Comparison of ENCODE assay signal across 20 cellular contexts in the genomic region with DNA sequence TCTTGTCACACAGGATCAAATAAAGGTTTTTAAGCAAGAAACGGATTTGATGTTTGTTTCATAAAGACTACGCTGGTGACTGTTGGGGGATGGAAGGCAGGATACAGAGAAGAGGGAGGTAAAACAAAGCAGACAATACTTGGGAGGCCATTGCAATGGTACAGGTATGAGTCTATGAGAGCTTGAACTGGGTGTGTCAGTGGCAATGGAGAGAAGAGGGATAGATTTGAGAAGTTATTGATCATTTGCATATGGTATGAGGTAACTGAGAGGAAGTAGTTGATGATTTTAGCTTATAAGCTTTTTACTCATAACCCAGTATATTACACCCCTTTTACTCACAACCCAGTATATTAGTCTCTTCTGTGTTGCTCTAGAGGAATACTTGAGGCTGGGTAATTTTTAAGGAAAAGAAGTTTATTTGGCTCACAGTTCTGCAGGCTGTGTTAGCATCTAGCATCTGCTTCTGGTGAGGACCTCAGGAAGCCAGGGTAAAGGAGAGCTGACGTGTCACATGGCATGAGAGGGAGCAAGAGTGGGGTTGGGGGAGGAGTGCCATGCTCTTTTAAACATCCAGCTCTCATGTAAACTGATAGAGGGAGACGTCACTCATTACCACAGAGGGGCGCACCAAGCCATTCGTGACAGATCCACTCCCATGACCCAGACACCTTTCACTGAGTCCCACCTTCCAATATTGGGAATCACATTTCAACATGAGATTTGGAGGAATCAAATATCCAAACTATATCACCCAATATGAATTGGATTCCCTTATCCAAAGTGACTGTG.
DNase-seq lines count a peak whose midpoint lies in the region; ATAC-seq and TF ChIP-seq lines count a peak whose summit lies in the region.
"Had no signal": no experiment of that assay in that cellular context is flagged by ENCODE, and none has a peak within 500 bp of the region (broad histone marks: within the 10 kb centered on the region; RNA-seq: fewer than 3 reads in every experiment).

No MANE protein-coding gene starts in this region.

- no peak overlapping the region for H2BK15ac ChIP-seq in H9 (ENCODE audit: low read depth, low read length)

- no peak overlapping the region for H3T11ph ChIP-seq in H9 (ENCODE audit: low read length)

- no peak overlapping the region for H2BK12ac ChIP-seq in H9 (ENCODE audit: insufficient read length, low read depth, low read length)

- no peak overlapping the region for H3K9ac ChIP-seq in H9 (ENCODE audit: extremely low read depth, insufficient read length, low read length)

- H4K91ac ChIP-seq in H9 (ENCODE audit: insufficient read length, low read depth, low read length): no peak overlapping the region

- no peak overlapping the region for H3K4me3 Mint-ChIP-seq in activated CD4-positive, alpha-beta T cell treated with anti-CD3 and anti-CD28 coated beads for 36 hours
- H3K4me3 Mint-ChIP-seq in H9: no peak overlapping the region
- H3K4me3 Mint-ChIP-seq in WTC11: no peak overlapping the region
- H3K4me3 Mint-ChIP-seq in naive thymus-derived CD8-positive, alpha-beta T cell: peak overlapping the region in 1 of 10 donors; percentile 33

- no peak for DNase-seq in activated CD4-positive, alpha-beta T cell treated with anti-CD3 and anti-CD28 coated beads for 36 hours
- DNase-seq in activated CD4-positive, alpha-beta T cell treated with anti-CD3 and anti-CD28 coated beads, Interleukin-2, amount 50 U/mL, for 4 hours: no peak
- DNase-seq in H9 (peak; percentile 30), WTC11 (ENCODE audit: low spot score) (no peak), activated gamma-delta T cell (lab: John Stamatoyannopoulos, UW) (no peak), SHP77 treated with DMSO at 0.1 percent for 48 hours (lab: John Stamatoyannopoulos, UW) (no peak), ACHN (no peak)
- no peak for DNase-seq in naive thymus-derived CD8-positive, alpha-beta T cell
- DNase-seq: 8988T, C1 segment of cervical spinal cord, COR-L47, DMS153, EL, KBM-7, MG63, NCI-H1092 treated with DMSO at 0.1 percent for 48 hours, NCI-H1694 treated with DMSO at 0.1 percent for 48 hours, NCI-H446, NCI-H774, SHP77 had no signal

- in situ Hi-C loops in ACHN (cut with HindIII; ENCODE audit: low pct_ligation_motif_present, low pct_unique_long_range_greater_than_20kb, low sequenced_read_pairs): no loop called here

- H3K4me2 ChIP-seq in H9 (ENCODE audit: insufficient read depth, insufficient read length, low read length): no peak overlapping the region

- no peaks in the 10 kb centered on the region for H3K23me2 ChIP-seq in H9 (ENCODE audit: insufficient read length, low read depth, low read length, poor library complexity, severe bottlenecking)

- H3K9me3 ChIP-seq in H9 (ENCODE audit: control insufficient read depth, low read depth, low read length): no peaks in the 10 kb centered on the region
- H3K9me3 ChIP-seq: MG63 had no signal

- no peak overlapping the region for H4K5ac ChIP-seq in H9 (ENCODE audit: insufficient read length, low read depth, low read length)

- H3K14ac ChIP-seq in H9 (ENCODE audit: insufficient read depth, low read length): no peak overlapping the region

- no peak overlapping the region for H2AFZ ChIP-seq in H9 (ENCODE audit: low read length)

- H3K79me2 ChIP-seq in H9 (ENCODE audit: insufficient read depth, low read length): no peaks in the 10 kb centered on the region

- no peak overlapping the region for H3K56ac ChIP-seq in H9 (ENCODE audit: insufficient read length, low read depth, low read length)

- H2BK5ac ChIP-seq in H9 (ENCODE audit: insufficient read length, low read length): no peak overlapping the region

- H2BK20ac ChIP-seq in H9 (ENCODE audit: low read depth, low read length, poor library complexity, severe bottlenecking): no peak overlapping the region

- no peak overlapping the region for H2BK120ac ChIP-seq in H9 (ENCODE audit: low read depth, low read length, poor library complexity, severe bottlenecking)

- no peak overlapping the region for H2AK5ac ChIP-seq in H9 (ENCODE audit: insufficient read length, low read length)

- H4K8ac ChIP-seq in H9 (replicated peaks; ENCODE audit: insufficient read length, low read depth, low read length): no peak overlapping the region

- H3K4ac ChIP-seq in H9 (ENCODE audit: low read depth, low read length): no peak overlapping the region

- H3K27ac ChIP-seq in H9 (ENCODE audit: insufficient read length, low read depth, low read length): no peak overlapping the region

- no peaks in the 10 kb centered on the region for H3K79me1 ChIP-seq in H9 (ENCODE audit: insufficient read depth, low read depth, low read length, poor library complexity, severe bottlenecking)

- POLR2A ChIA-PET in activated CD4-positive, alpha-beta T cell treated with anti-CD3 and anti-CD28 coated beads for 36 hours (lab: Charles Lee): no interaction called here
- POLR2A ChIA-PET in WTC11 (lab: Charles Lee): no interaction called here
- POLR2A ChIA-PET in naive thymus-derived CD8-positive, alpha-beta T cell (lab: Charles Lee): no interaction called here

- no peak overlapping the region for H3K27ac Mint-ChIP-seq in activated CD4-positive, alpha-beta T cell treated with anti-CD3 and anti-CD28 coated beads for 36 hours
- no peak overlapping the region for H3K27ac Mint-ChIP-seq in H9
- no peak overlapping the region for H3K27ac Mint-ChIP-seq in WTC11
- H3K27ac Mint-ChIP-seq in naive thymus-derived CD8-positive, alpha-beta T cell: peak overlapping the region in 9 of 10 donors; percentile 4 to 74 (median 26)

- H3K27me3 Mint-ChIP-seq in activated CD4-positive, alpha-beta T cell treated with anti-CD3 and anti-CD28 coated beads for 36 hours: no peaks in the 10 kb centered on the region
- H3K27me3 Mint-ChIP-seq in H9 (ENCODE audit: low read depth) (no peaks in the 10 kb centered on the region), WTC11 (ENCODE audit: low read depth) (no peaks in the 10 kb centered on the region)
- H3K27me3 Mint-ChIP-seq in naive thymus-derived CD8-positive, alpha-beta T cell: no peaks in the 10 kb centered on the region

- H3K23ac ChIP-seq in H9 (ENCODE audit: insufficient read length, low read depth, low read length): no peak overlapping the region

- WGBS in H9 (ENCODE audit: extremely low coverage, insufficient read length, low lambda C conversion rate): no CpG with 5 or more reads among the region's 6 CpGs

- ATAC-seq in activated CD4-positive, alpha-beta T cell treated with anti-CD3 and anti-CD28 coated beads for 36 hours: peak; percentile 70
- peak; percentile 73 for ATAC-seq in WTC11
- no peak for ATAC-seq in naive thymus-derived CD8-positive, alpha-beta T cell

- TF ChIP-seq CTCF in H9 (conservative IDR thresholded peaks at IDR 0.05): peak; percentile 33; the same call in 1 of the 3 replicates
- TF ChIP-seq CTCF in WTC11 (IDR thresholded peaks at IDR 0.05): no peak

- intact Hi-C loops in activated CD4-positive, alpha-beta T cell treated with anti-CD3 and anti-CD28 coated beads for 36 hours (cut with DNase I, micrococcal nuclease): no loop called here

- no peak overlapping the region for H3K18ac ChIP-seq in H9 (ENCODE audit: insufficient read length, low read depth, low read length)

- CTCF ChIA-PET in activated CD4-positive, alpha-beta T cell treated with anti-CD3 and anti-CD28 coated beads for 36 hours (lab: Charles Lee): no interaction called here
- CTCF ChIA-PET in WTC11 (lab: Charles Lee): interaction anchor here (0.7 to 1.9 kb wide), 5 partner anchors 9 to 106 kb away, joined by 3 to 5 read pairs (median 3); no protein-coding TSS in a partner anchor

- no peaks in the 10 kb centered on the region for H3K9me3 Mint-ChIP-seq in activated CD4-positive, alpha-beta T cell treated with anti-CD3 and anti-CD28 coated beads for 36 hours (ENCODE audit: low read depth)
- H3K9me3 Mint-ChIP-seq in H9 (no peaks in the 10 kb centered on the region), WTC11 (no peaks in the 10 kb centered on the region)
- no peaks in the 10 kb centered on the region for H3K9me3 Mint-ChIP-seq in naive thymus-derived CD8-positive, alpha-beta T cell

- H3K27me3 ChIP-seq in H9 (ENCODE audit: insufficient read depth, low read length): no peaks in the 10 kb centered on the region
- H3K27me3 ChIP-seq: MG63 had no signal

- H4K20me1 ChIP-seq in H9 (ENCODE audit: control insufficient read depth, insufficient read depth, insufficient read length): no peaks in the 10 kb centered on the region

- H3K36me3 Mint-ChIP-seq in activated CD4-positive, alpha-beta T cell treated with anti-CD3 and anti-CD28 coated beads for 36 hours (ENCODE audit: low read depth): peaks cover 40% of the 10 kb centered on the region
- peaks cover 3 to 15% (median 5%) of the 10 kb centered on the region in 3 experiments; a peak in 6 of 7 replicates for H3K36me3 Mint-ChIP-seq in H9 (ENCODE audit: insufficient read depth in 1 of 3, low read depth in 3 of 3)
- H3K36me3 Mint-ChIP-seq in WTC11: peaks cover 6% of the 10 kb centered on the region
- H3K36me3 Mint-ChIP-seq in naive thymus-derived CD8-positive, alpha-beta T cell: peaks cover 4 to 87% (median 56%) of the 10 kb centered on the region in 3 donors

- H3K4me1 ChIP-seq in H9 (ENCODE audit: insufficient read depth, low read length): no peaks in the 10 kb centered on the region

- peaks cover 12% of the 10 kb centered on the region for H3K4me1 Mint-ChIP-seq in activated CD4-positive, alpha-beta T cell treated with anti-CD3 and anti-CD28 coated beads for 36 hours
- peaks cover 2 to 6% of the 10 kb centered on the region in 2 experiments; a peak in 3 of 4 replicates for H3K4me1 Mint-ChIP-seq in H9
- peaks cover 7% of the 10 kb centered on the region for H3K4me1 Mint-ChIP-seq in WTC11
- H3K4me1 Mint-ChIP-seq in naive thymus-derived CD8-positive, alpha-beta T cell: peaks cover 13 to 21% (median 16%) of the 10 kb centered on the region in 4 donors

TF ChIP-seq in WTC11, 78 proteins besides CTCF, POLR2A, EP300 and RAD21:
- TF ChIP-seq, protein P1, sequence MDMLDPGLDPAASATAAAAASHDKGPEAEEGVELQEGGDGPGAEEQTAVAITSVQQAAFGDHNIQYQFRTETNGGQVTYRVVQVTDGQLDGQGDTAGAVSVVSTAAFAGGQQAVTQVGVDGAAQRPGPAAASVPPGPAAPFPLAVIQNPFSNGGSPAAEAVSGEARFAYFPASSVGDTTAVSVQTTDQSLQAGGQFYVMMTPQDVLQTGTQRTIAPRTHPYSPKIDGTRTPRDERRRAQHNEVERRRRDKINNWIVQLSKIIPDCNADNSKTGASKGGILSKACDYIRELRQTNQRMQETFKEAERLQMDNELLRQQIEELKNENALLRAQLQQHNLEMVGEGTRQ (CRISPR knock-in tag; IDR thresholded peaks at IDR 0.05): 0 out of 2 replicates have a peak, but pooled peaks have one; percentile 26
- no peak for TF ChIP-seq SOX15 (CRISPR knock-in tag; IDR thresholded peaks at IDR 0.05)

Comparison
In these comparisons a context has a peak if more than half of its experiments do, and no peak if none do; other contexts are left out.
1. ATAC-seq: peak in activated CD4-positive, alpha-beta T cell treated with anti-CD3 and anti-CD28 coated beads for 36 hours (single experiment) and WTC11 (single experiment); none in naive thymus-derived CD8-positive, alpha-beta T cell (0 of 2).
2. H3K27ac Mint-ChIP-seq: peak in naive thymus-derived CD8-positive, alpha-beta T cell (9 of 10); none in activated CD4-positive, alpha-beta T cell treated with anti-CD3 and anti-CD28 coated beads for 36 hours (single experiment), H9 (0 of 3) and WTC11 (single experiment).